ENCODE assay signal across 1 cellular context in genomic region chr15:59104912-59105732, GRCh38.
TF ChIP-seq lines count a peak whose summit lies in the region.

Gene CCNB2 (plus strand): TSS chr15:59105146. CDS start chr15:59105269, 123 bp downstream.

TF ChIP-seq in K562, 482 proteins besides CTCF, POLR2A, EP300 and RAD21 (continued from another document and continues in another):
- TF ChIP-seq HES1 (IDR thresholded peaks at IDR 0.05; ENCODE audit: low read depth) = no peak
- TF ChIP-seq FOSL1 (tag; conservative IDR thresholded peaks at IDR 0.05) = no peak
- no peak for TF ChIP-seq NCOA4 (IDR thresholded peaks at IDR 0.05; ENCODE audit: partially characterized antibody)
- no peak for TF ChIP-seq MYNN (IDR thresholded peaks at IDR 0.05)
- no peak for TF ChIP-seq MYNN (CRISPR knock-in tag; IDR thresholded peaks at IDR 0.05)
- TF ChIP-seq CREB1 (IDR thresholded peaks at IDR 0.05) = no peak; the same call in none of the 2 replicates
- TF ChIP-seq CREB1 (CRISPR knock-in tag; IDR thresholded peaks at IDR 0.05) = peak; percentile 56; the same call in 1 of the 2 replicates
- 0 out of 4 replicates have a peak, but pooled peaks of 1 of the 2 experiments have one; percentile 6 for TF ChIP-seq FOXA3 (CRISPR knock-in tag; conservative IDR thresholded peaks at IDR 0.05 in 1 of 2, IDR thresholded peaks at IDR 0.05 in 1 of 2)
- peak; percentile 39; the same call in 1 of the 2 replicates for TF ChIP-seq GABPA (tag; conservative IDR thresholded peaks at IDR 0.05; ENCODE audit: low read depth)
- TF ChIP-seq ATF4 (CRISPR knock-in tag; IDR thresholded peaks at IDR 0.05) = no peak
- no peak for TF ChIP-seq RFX5 (IDR thresholded peaks at IDR 0.05; ENCODE audit: low read depth, low read length)
- TF ChIP-seq ZBTB26 (CRISPR knock-in tag; IDR thresholded peaks at IDR 0.05) = 0 out of 2 replicates have a peak, but pooled peaks have one; percentile 31
- peak in 1 of 2 experiments; percentile 30; a peak in 2 of 4 replicates for TF ChIP-seq TRIM24 (IDR thresholded peaks at IDR 0.05)
- TF ChIP-seq XRCC3 (IDR thresholded peaks at IDR 0.05) = no peak
- TF ChIP-seq ZNF347 (CRISPR knock-in tag; IDR thresholded peaks at IDR 0.05; ENCODE audit: low read depth) = no peak
- TF ChIP-seq PPARD (CRISPR knock-in tag; IDR thresholded peaks at IDR 0.05) = no peak
- no peak for TF ChIP-seq ELK3 (CRISPR knock-in tag; IDR thresholded peaks at IDR 0.05)
- no peak for TF ChIP-seq ZNF830 (CRISPR knock-in tag; IDR thresholded peaks at IDR 0.05)
- no peak for TF ChIP-seq BACH1 (tag; IDR thresholded peaks at IDR 0.05)
- TF ChIP-seq KDM1A (IDR thresholded peaks at IDR 0.05) = no peak
- peak; percentile 94 for TF ChIP-seq PKNOX1 (IDR thresholded peaks at IDR 0.05)
- TF ChIP-seq ZNF431 (CRISPR knock-in tag; IDR thresholded peaks at IDR 0.05) = 0 out of 2 replicates have a peak, but pooled peaks have one; percentile 43
- TF ChIP-seq SNAPC5 (CRISPR knock-in tag; IDR thresholded peaks at IDR 0.05) = no peak
- no peak for TF ChIP-seq NFIX (CRISPR knock-in tag; IDR thresholded peaks at IDR 0.05; ENCODE audit: low read depth)
- no peak for TF ChIP-seq ZNF277 (CRISPR knock-in tag; IDR thresholded peaks at IDR 0.05; ENCODE audit: borderline replicate concordance)
- TF ChIP-seq HNRNPUL1 (IDR thresholded peaks at IDR 0.05; ENCODE audit: low read length) = no peak
- TF ChIP-seq AFF4 (CRISPR knock-in tag; IDR thresholded peaks at IDR 0.05) = peak; percentile 90
- no peak for TF ChIP-seq CHD4 (IDR thresholded peaks at IDR 0.05; ENCODE audit: insufficient read depth, insufficient replicate concordance, low read depth, low read length, poor library complexity, severe bottlenecking)
- peak; percentile 67 for TF ChIP-seq USF2 (CRISPR knock-in tag; IDR thresholded peaks at IDR 0.05)
- TF ChIP-seq ZBTB33 (CRISPR knock-in tag; IDR thresholded peaks at IDR 0.05) = no peak
- no peak for TF ChIP-seq MBD1 (CRISPR knock-in tag; IDR thresholded peaks at IDR 0.05)
- 0 out of 2 replicates have a peak, but pooled peaks have one; percentile 54 for TF ChIP-seq ELF1 (tag; IDR thresholded peaks at IDR 0.05)
- TF ChIP-seq EP400 (IDR thresholded peaks at IDR 0.05) = peak; percentile 96
- peak; percentile 41; the same call in 1 of the 2 replicates for TF ChIP-seq HDAC2 (IDR thresholded peaks at IDR 0.05)
- TF ChIP-seq MXD1 (CRISPR knock-in tag; IDR thresholded peaks at IDR 0.05; ENCODE audit: borderline replicate concordance, poor library complexity, severe bottlenecking) = no peak
- no peak; the same call in none of the 2 replicates for TF ChIP-seq NFRKB (IDR thresholded peaks at IDR 0.05; ENCODE audit: low read depth)
- TF ChIP-seq ZNF263 (CRISPR knock-in tag; IDR thresholded peaks at IDR 0.05; ENCODE audit: borderline replicate concordance) = peak; percentile 43; the same call in 1 of the 2 replicates
- TF ChIP-seq ZNF655 (CRISPR knock-in tag; IDR thresholded peaks at IDR 0.05) = no peak
- TF ChIP-seq FOXP1 (CRISPR knock-in tag; IDR thresholded peaks at IDR 0.05) = no peak; the same call in none of the 2 replicates
- TF ChIP-seq GATAD2B (IDR thresholded peaks at IDR 0.05; ENCODE audit: borderline replicate concordance) = no peak
- TF ChIP-seq SRSF1 (IDR thresholded peaks at IDR 0.05; ENCODE audit: low read depth, low read length) = no peak
